Comparison of ENCODE assay signal across 2 cellular contexts in the genomic region with DNA sequence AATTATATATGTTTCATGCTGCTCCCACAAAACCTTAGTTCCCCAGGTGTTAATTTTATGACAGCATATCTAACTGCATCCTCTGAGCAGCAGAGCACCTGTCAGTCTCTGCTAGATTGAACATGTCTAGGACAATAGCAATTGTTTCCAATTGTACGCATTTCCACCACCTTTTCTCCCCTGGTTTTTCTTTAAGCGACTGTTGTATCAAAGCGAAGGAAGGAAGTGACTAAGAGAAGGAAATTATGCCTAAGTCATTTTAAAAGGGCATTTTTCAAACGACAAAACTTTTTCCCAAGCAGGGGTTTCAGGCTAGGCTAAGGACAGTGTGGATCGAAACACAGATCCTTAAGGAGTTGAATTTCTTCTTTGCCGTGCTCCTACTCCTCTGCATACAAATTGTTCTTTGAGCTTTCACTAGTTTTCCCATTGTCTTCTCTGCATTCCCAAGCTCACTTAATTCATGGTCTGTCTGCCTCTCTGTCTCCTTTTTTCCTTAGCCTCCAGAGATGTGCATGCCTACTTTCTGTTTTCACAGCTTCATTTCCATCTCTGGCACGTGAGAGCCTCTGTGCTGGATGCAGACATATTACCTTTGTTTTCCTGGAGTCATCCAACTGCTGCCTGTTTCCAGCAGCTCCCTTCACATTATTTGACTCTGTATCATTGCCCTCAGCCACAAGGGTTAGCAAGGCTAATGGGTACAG.
TF ChIP-seq lines count a peak whose summit lies in the region.

No MANE protein-coding gene starts in this region.

TF ChIP-seq in IMR-90, 13 proteins besides CTCF, POLR2A, EP300 and RAD21:
- peak; percentile 49; the same call in 1 of the 2 replicates for TF ChIP-seq BHLHE40 (IDR thresholded peaks at IDR 0.05; ENCODE audit: low read depth, low read length)
- no peak for TF ChIP-seq RFX5 (IDR thresholded peaks at IDR 0.05; ENCODE audit: low read depth, low read length)
- TF ChIP-seq, protein P1, sequence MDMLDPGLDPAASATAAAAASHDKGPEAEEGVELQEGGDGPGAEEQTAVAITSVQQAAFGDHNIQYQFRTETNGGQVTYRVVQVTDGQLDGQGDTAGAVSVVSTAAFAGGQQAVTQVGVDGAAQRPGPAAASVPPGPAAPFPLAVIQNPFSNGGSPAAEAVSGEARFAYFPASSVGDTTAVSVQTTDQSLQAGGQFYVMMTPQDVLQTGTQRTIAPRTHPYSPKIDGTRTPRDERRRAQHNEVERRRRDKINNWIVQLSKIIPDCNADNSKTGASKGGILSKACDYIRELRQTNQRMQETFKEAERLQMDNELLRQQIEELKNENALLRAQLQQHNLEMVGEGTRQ (IDR thresholded peaks at IDR 0.05; ENCODE audit: low read depth, low read length), result no peak
TF ChIP-seq in IMR-90: peak in this region for 1.

TF ChIP-seq in neural cell, 6 proteins besides CTCF, POLR2A, EP300 and RAD21:
- TF ChIP-seq, protein P2, sequence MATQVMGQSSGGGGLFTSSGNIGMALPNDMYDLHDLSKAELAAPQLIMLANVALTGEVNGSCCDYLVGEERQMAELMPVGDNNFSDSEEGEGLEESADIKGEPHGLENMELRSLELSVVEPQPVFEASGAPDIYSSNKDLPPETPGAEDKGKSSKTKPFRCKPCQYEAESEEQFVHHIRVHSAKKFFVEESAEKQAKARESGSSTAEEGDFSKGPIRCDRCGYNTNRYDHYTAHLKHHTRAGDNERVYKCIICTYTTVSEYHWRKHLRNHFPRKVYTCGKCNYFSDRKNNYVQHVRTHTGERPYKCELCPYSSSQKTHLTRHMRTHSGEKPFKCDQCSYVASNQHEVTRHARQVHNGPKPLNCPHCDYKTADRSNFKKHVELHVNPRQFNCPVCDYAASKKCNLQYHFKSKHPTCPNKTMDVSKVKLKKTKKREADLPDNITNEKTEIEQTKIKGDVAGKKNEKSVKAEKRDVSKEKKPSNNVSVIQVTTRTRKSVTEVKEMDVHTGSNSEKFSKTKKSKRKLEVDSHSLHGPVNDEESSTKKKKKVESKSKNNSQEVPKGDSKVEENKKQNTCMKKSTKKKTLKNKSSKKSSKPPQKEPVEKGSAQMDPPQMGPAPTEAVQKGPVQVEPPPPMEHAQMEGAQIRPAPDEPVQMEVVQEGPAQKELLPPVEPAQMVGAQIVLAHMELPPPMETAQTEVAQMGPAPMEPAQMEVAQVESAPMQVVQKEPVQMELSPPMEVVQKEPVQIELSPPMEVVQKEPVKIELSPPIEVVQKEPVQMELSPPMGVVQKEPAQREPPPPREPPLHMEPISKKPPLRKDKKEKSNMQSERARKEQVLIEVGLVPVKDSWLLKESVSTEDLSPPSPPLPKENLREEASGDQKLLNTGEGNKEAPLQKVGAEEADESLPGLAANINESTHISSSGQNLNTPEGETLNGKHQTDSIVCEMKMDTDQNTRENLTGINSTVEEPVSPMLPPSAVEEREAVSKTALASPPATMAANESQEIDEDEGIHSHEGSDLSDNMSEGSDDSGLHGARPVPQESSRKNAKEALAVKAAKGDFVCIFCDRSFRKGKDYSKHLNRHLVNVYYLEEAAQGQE (IDR thresholded peaks at IDR 0.05; ENCODE audit: borderline replicate concordance), result no peak
- no peak for TF ChIP-seq SMC3 (conservative IDR thresholded peaks at IDR 0.05; ENCODE audit: poor library complexity)
- TF ChIP-seq POLR2AphosphoS5 (IDR thresholded peaks at IDR 0.05), result peak; percentile 45
- peak; percentile 38 for TF ChIP-seq TAF1 (IDR thresholded peaks at IDR 0.05; ENCODE audit: low read depth)
